ENCODE assay signal across 1 cellular context in the genomic region with DNA sequence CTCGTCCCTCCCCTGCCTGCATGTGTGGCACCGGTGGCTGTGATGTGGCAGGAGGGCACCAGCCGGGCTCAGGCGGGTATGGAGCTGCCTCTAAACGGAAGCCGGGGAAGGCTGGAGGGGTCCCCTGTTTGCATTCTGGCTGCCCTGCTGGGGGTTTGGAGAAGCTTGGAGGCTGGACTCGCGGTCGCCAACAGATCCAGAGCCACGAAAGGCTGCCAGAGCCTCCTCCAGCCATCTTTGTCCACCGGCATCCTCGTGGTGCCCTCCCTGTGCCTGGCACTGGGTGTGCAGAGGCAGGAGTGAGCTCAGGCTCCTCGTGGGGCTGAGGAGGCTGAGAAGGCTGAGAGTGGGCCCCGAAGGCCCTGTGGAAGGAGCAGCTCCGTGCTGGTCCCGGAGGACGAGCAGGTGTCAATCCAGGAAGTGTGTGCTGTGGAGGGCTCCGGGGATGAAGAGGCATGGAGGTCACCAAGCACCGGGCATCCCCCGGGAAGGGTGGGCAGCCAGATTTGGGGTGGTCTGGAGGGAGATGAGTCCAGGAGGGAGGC.
TF ChIP-seq lines count a peak whose summit lies in the region.

No MANE protein-coding gene starts in this region.

TF ChIP-seq in HCT116, 20 proteins besides CTCF, POLR2A, EP300 and RAD21 (continued from another document):
- TF ChIP-seq ZBTB33 (IDR thresholded peaks at IDR 0.05; ENCODE audit: extremely low read depth, insufficient replicate concordance, low read length) (no peak), EZH2 (IDR thresholded peaks at IDR 0.05) (no peak), SP1 (IDR thresholded peaks at IDR 0.05; ENCODE audit: low read depth) (no peak), SIN3A (IDR thresholded peaks at IDR 0.05; ENCODE audit: low read depth) (no peak), SRF (IDR thresholded peaks at IDR 0.05; ENCODE audit: low read depth) (no peak), EZH2phosphoT487 (IDR thresholded peaks at IDR 0.05; ENCODE audit: borderline replicate concordance) (no peak)
